Comparison of ENCODE assay signal across 15 cellular contexts in the genomic region with DNA sequence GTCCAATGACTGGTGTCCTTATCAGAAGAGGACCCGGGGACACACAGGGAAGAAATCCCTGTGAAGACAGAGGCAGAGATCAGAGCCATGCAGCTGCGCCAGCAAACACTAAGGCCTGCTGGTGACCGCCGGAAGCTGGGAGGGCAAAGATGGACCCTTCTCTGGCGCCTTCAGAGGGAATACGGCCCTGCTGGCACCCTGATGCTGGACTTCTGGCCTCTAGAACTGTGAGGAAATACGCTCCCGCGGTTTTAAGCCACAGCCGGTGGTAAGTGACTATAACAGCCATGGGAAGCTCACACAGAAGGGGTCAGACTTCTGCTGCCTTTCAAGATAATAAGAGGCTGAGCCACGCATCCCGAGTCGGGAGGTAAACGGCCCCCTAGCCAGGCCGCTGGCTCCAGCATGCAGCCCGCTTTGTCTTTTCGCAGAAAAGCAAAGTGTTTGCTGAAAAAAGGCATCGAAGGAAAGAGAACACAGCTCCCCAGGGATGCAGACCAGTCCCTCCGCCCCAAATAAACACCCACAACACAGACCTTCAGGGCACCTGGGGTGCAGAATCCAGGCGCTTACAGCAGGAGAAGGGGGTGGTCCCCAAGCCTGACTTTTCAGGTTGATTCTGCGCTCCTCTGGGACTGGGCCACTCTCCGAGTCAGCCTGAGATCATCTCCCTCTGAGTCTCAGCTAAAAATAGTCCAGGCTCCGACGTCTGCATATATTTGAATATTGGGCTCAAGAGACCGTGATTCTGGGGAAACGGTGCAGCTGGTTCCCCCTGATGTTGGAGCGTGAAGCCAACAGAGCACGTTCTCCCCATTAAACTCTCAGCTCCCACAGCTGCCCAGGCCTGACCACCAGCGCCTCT.
DNase-seq lines count a peak whose midpoint lies in the region; ATAC-seq, FAIRE-seq and TF ChIP-seq lines count a peak whose summit lies in the region.
"Had no signal": no experiment of that assay in that cellular context is flagged by ENCODE, and none has a peak within 500 bp of the region (broad histone marks: within the 10 kb centered on the region; RNA-seq: fewer than 3 reads in every experiment).

No MANE protein-coding gene starts in this region.

- H3K4me3 Mint-ChIP-seq in immature natural killer cell: no peak overlapping the region

- no peaks in the 10 kb centered on the region for H3K36me3 Mint-ChIP-seq in immature natural killer cell

- H3K9ac ChIP-seq in BLaER1: peak overlapping the region; percentile 85

- H3K4me2 ChIP-seq in BLaER1: peak overlapping the region; percentile 96

- H3K9me3 Mint-ChIP-seq in immature natural killer cell: no peaks in the 10 kb centered on the region

- H3K27me3 Mint-ChIP-seq in immature natural killer cell (ENCODE audit: low read depth in 3 of 3): peaks cover 0 to 1% (median 0%) of the 10 kb centered on the region in 3 donors

- H3K27ac Mint-ChIP-seq in immature natural killer cell: no peak overlapping the region

- DNase-seq in MV-4-11 (lab: John Stamatoyannopoulos, UW) (peak; percentile 43), myocyte (ENCODE audit: low read depth) (peak; percentile 26), SKM-1 treated with dmso at 0.1 percent for 144 hours (lab: John Stamatoyannopoulos, UW; ENCODE audit: unreplicated experiment) (no peak), GM12892 (ENCODE audit: insufficient read length) (no peak), immature natural killer cell (no peak)
- DNase-seq: amygdala, C1 segment of cervical spinal cord, NCI-H2081, small intestine had no signal

- H3K4me1 Mint-ChIP-seq in immature natural killer cell: no peaks in the 10 kb centered on the region

- no peak for TF ChIP-seq POLR2A in GM12892 (IDR thresholded peaks at IDR 0.05; ENCODE audit: low read depth, low read length)

- H3K27ac ChIP-seq in BLaER1 (peak overlapping the region; percentile 95), angular gyrus (ENCODE audit: low read depth, low read length) (peak overlapping the region; percentile 60)
- H3K27ac ChIP-seq: RWPE1, vagina had no signal

- H4K20me1 ChIP-seq in BLaER1: peaks cover 6% of the 10 kb centered on the region; the same call in 1 of the 2 replicates

- ATAC-seq in HG03159 (IDR thresholded peaks at IDR 0.05; ENCODE audit: unreplicated experiment): no peak

- no peaks in the 10 kb centered on the region for H3K27me3 ChIP-seq in BLaER1
- H3K27me3 ChIP-seq: vagina had no signal

- H3K4me1 ChIP-seq in BLaER1: peaks cover 88% of the 10 kb centered on the region
- H3K4me1 ChIP-seq: vagina had no signal

- FAIRE-seq in GM12892 (lab: Jason Lieb, UNC): no peak
- FAIRE-seq: HTR-8/SVneo, small intestine had no signal

- no peaks in the 10 kb centered on the region for H3K9me3 ChIP-seq in BLaER1
- H3K9me3 ChIP-seq: vagina had no signal

- peak overlapping the region; percentile 68 for H3K4me3 ChIP-seq in BLaER1
- H3K4me3 ChIP-seq: vagina had no signal

- peaks cover 28% of the 10 kb centered on the region for H3K36me3 ChIP-seq in BLaER1
- H3K36me3 ChIP-seq: vagina had no signal

Comparison
In these comparisons a context has a peak if more than half of its experiments do, and no peak if none do; other contexts are left out.
1. DNase-seq: peak in MV-4-11 (single experiment) and myocyte (single experiment); none in SKM-1 treated with dmso at 0.1 percent for 144 hours (single experiment), GM12892 (single experiment) and immature natural killer cell (0 of 3).